In genomic region chr10:101014966-101015581, GRCh38 we compare ENCODE assay signal across 8 cellular contexts. TPM values are rescaled to one million over a fixed set of nuclear protein-coding genes. Genes with fewer than 3 reads are reported as not detected.
DNase-seq lines count a peak whose midpoint lies in the region; ATAC-seq, FAIRE-seq and TF ChIP-seq lines count a peak whose summit lies in the region.
"Had no signal": no experiment of that assay in that cellular context is flagged by ENCODE, and none has a peak within 500 bp of the region (broad histone marks: within the 10 kb centered on the region; RNA-seq: fewer than 3 reads in every experiment).

No MANE protein-coding gene starts in this region.

- TF ChIP-seq RAD21 in K562 (CRISPR knock-in tag; conservative IDR thresholded peaks at IDR 0.05 in 1 of 2, IDR thresholded peaks at IDR 0.05 in 1 of 2): no peak

- in situ Hi-C loops in K562 (cut with MboI): loop anchor here (10.0 kb wide), 1 partner anchor 460 kb away; no protein-coding TSS in a partner anchor

- POLR2A ChIA-PET in K562 (lab: Yijun Ruan, JAX): interaction anchor here (1.0 kb wide), 1 partner anchor 52 kb away, joined by 4 read pairs; no protein-coding TSS in a partner anchor
- POLR2A ChIA-PET in CD8-positive, alpha-beta memory T cell (lab: Charles Lee): no interaction called here

- no peaks in the 10 kb centered on the region for H3K27me3 ChIP-seq in K562 (ENCODE audit: control insufficient read depth in 2 of 2, insufficient read depth in 2 of 2, low read length in 2 of 2)
- H3K27me3 ChIP-seq in CD8-positive, alpha-beta memory T cell (ENCODE audit: insufficient read depth, low read length, poor library complexity, severe bottlenecking): peaks cover 20% of the 10 kb centered on the region
- H3K27me3 ChIP-seq: testis had no signal

- no peaks in the 10 kb centered on the region for H3K9me3 Mint-ChIP-seq in activated naive CD8-positive, alpha-beta T cell treated with anti-CD3 and anti-CD28 coated beads, Interleukin-2, amount 50 U/mL, for 24 hours
- H3K9me3 Mint-ChIP-seq in activated naive CD8-positive, alpha-beta T cell treated with anti-CD3 and anti-CD28 coated beads for 36 hours: no peaks in the 10 kb centered on the region
- no peaks in the 10 kb centered on the region for H3K9me3 Mint-ChIP-seq in CD8-positive, alpha-beta memory T cell

- H3K9me3 ChIP-seq in K562 (replicated peaks; ENCODE audit: control insufficient read depth, insufficient read depth, low read depth, low read length): no peaks in the 10 kb centered on the region
- H3K9me3 ChIP-seq in CD8-positive, alpha-beta memory T cell (ENCODE audit: low read length): no peaks in the 10 kb centered on the region
- H3K9me3 ChIP-seq: testis had no signal

- H3K4me1 Mint-ChIP-seq in activated naive CD8-positive, alpha-beta T cell treated with anti-CD3 and anti-CD28 coated beads, Interleukin-2, amount 50 U/mL, for 24 hours: peaks cover 34% of the 10 kb centered on the region
- peaks cover 26% of the 10 kb centered on the region for H3K4me1 Mint-ChIP-seq in activated naive CD8-positive, alpha-beta T cell treated with anti-CD3 and anti-CD28 coated beads for 36 hours
- H3K4me1 Mint-ChIP-seq in CD8-positive, alpha-beta memory T cell: peaks cover 9 to 19% (median 17%) of the 10 kb centered on the region in 3 donors

- no peak for TF ChIP-seq POLR2A in K562 (conservative IDR thresholded peaks at IDR 0.05)

- H3K27ac ChIP-seq in K562 (ENCODE audit: extremely low read depth, low read depth, low read length): no peak overlapping the region
- no peak overlapping the region for H3K27ac ChIP-seq in CD8-positive, alpha-beta memory T cell (ENCODE audit: low read depth, low read length)
- H3K27ac ChIP-seq: testis had no signal

- peaks cover 42% of the 10 kb centered on the region for H3K27me3 Mint-ChIP-seq in activated naive CD8-positive, alpha-beta T cell treated with anti-CD3 and anti-CD28 coated beads, Interleukin-2, amount 50 U/mL, for 24 hours
- peaks cover 58% of the 10 kb centered on the region for H3K27me3 Mint-ChIP-seq in activated naive CD8-positive, alpha-beta T cell treated with anti-CD3 and anti-CD28 coated beads for 36 hours
- peaks cover 31 to 39% of the 10 kb centered on the region in 2 donors for H3K27me3 Mint-ChIP-seq in CD8-positive, alpha-beta memory T cell

- intact Hi-C loops in K562 (cut with micrococcal nuclease): loop anchor here (1.0 to 10.0 kb wide), 3 partner anchors 21 to 136 kb away; partner anchors contain the start of gene KAZALD1

- H3K36me3 Mint-ChIP-seq in activated naive CD8-positive, alpha-beta T cell treated with anti-CD3 and anti-CD28 coated beads, Interleukin-2, amount 50 U/mL, for 24 hours (ENCODE audit: low read depth): no peaks in the 10 kb centered on the region
- H3K36me3 Mint-ChIP-seq in activated naive CD8-positive, alpha-beta T cell treated with anti-CD3 and anti-CD28 coated beads for 36 hours: no peaks in the 10 kb centered on the region
- H3K36me3 Mint-ChIP-seq in CD8-positive, alpha-beta memory T cell: peaks cover 0 to 4% (median 2%) of the 10 kb centered on the region in 3 donors

- no TSS peak for BruUV-seq in K562 (replicated peaks; lab: Mats Ljungman, UMichigan)

- no peak overlapping the region for H3K9ac ChIP-seq in K562 (ENCODE audit: insufficient read depth in 1 of 2, low read depth in 2 of 2, low read length in 2 of 2)

- ATAC-seq in activated naive CD8-positive, alpha-beta T cell treated with anti-CD3 and anti-CD28 coated beads, Interleukin-2, amount 50 U/mL, for 24 hours: peak; percentile 50
- no peak for ATAC-seq in K562

- no peaks in the 10 kb centered on the region for H3K9me1 ChIP-seq in K562 (ENCODE audit: control insufficient read depth, insufficient read depth, low read length)

- no peak for TF ChIP-seq EP300 in K562 (IDR thresholded peaks at IDR 0.05; ENCODE audit: low read length)

- FAIRE-seq in K562 (lab: Jason Lieb, UNC): no peak

- H3K79me2 ChIP-seq in K562 (ENCODE audit: control insufficient read depth, insufficient read depth, low read length): no peaks in the 10 kb centered on the region

- H2AFZ ChIP-seq in K562 (ENCODE audit: low read depth, low read length): no peak overlapping the region

- CTCF ChIA-PET in K562 (lab: Yijun Ruan, JAX; ENCODE audit: low intra/inter-chr PET ratio): interaction anchor here (0.6 to 5.8 kb wide), 2 partner anchors 19 to 35 kb away, joined by 3 to 150 read pairs; partner anchors contain the start of gene LZTS2
- CTCF ChIA-PET in CD8-positive, alpha-beta memory T cell (lab: Charles Lee): interaction anchor here (0.6 to 6.9 kb wide), 27 partner anchors 11 to 479 kb away, joined by 3 to 98 read pairs (median 5); partner anchors contain the start of genes HIF1AN, KAZALD1, LZTS2 and MRPL43

- H3K27ac Mint-ChIP-seq in activated naive CD8-positive, alpha-beta T cell treated with anti-CD3 and anti-CD28 coated beads, Interleukin-2, amount 50 U/mL, for 24 hours: peak overlapping the region; percentile 27
- H3K27ac Mint-ChIP-seq in activated naive CD8-positive, alpha-beta T cell treated with anti-CD3 and anti-CD28 coated beads for 36 hours: no peak overlapping the region
- H3K27ac Mint-ChIP-seq in CD8-positive, alpha-beta memory T cell: no peak overlapping the region

- H3K4me3 Mint-ChIP-seq in activated naive CD8-positive, alpha-beta T cell treated with anti-CD3 and anti-CD28 coated beads, Interleukin-2, amount 50 U/mL, for 24 hours: no peak overlapping the region
- H3K4me3 Mint-ChIP-seq in activated naive CD8-positive, alpha-beta T cell treated with anti-CD3 and anti-CD28 coated beads for 36 hours: no peak overlapping the region
- H3K4me3 Mint-ChIP-seq in CD8-positive, alpha-beta memory T cell: no peak overlapping the region

- no peak overlapping the region for H3K4me2 ChIP-seq in K562 (ENCODE audit: insufficient read depth, low read length)
- H3K4me2 ChIP-seq: smooth muscle cell had no signal

- no peaks in the 10 kb centered on the region for H4K20me1 ChIP-seq in K562 (replicated peaks; ENCODE audit: control insufficient read depth, insufficient read depth, low read length)

- H3K36me3 ChIP-seq in K562 (ENCODE audit: control insufficient read depth, insufficient read depth, low read length): no peaks in the 10 kb centered on the region
- H3K36me3 ChIP-seq in CD8-positive, alpha-beta memory T cell (ENCODE audit: insufficient read depth, low read length): no peaks in the 10 kb centered on the region

- TF ChIP-seq CTCF in K562 (IDR thresholded peaks at IDR 0.05 in 2 of 3, conservative IDR thresholded peaks at IDR 0.05 in 1 of 3; ENCODE audit: insufficient read depth in 2 of 3, low read depth in 1 of 3, low read length in 3 of 3): no peak

- no peak for DNase-seq in activated naive CD8-positive, alpha-beta T cell treated with anti-CD3 and anti-CD28 coated beads, Interleukin-2, amount 50 U/mL, for 24 hours
- DNase-seq in activated naive CD8-positive, alpha-beta T cell treated with anti-CD3 and anti-CD28 coated beads for 36 hours: no peak
- DNase-seq in K562 (ENCODE audit: extremely low read depth in 1 of 4, low spot score in 3 of 4): peak in 1 of 4 experiments; percentile 21
- DNase-seq in stromal cell of bone marrow (ENCODE audit: low read depth): peak; percentile 91
- DNase-seq in CD8-positive, alpha-beta memory T cell: no peak
- DNase-seq in AML-193 (lab: John Stamatoyannopoulos, UW): no peak

- H3K4me1 ChIP-seq in K562 (replicated peaks in 1 of 2; ENCODE audit: control insufficient read depth in 2 of 2, insufficient read depth in 2 of 2, low read length in 2 of 2): peaks cover 14 to 37% of the 10 kb centered on the region in 2 experiments; a peak in 4 of 5 replicates
- H3K4me1 ChIP-seq in CD8-positive, alpha-beta memory T cell (ENCODE audit: insufficient read depth, low read length): peaks cover 13% of the 10 kb centered on the region

- no peak overlapping the region for H3K4me3 ChIP-seq in K562
- H3K4me3 ChIP-seq in CD8-positive, alpha-beta memory T cell (ENCODE audit: low read length): no peak overlapping the region
- H3K4me3 ChIP-seq: smooth muscle cell, testis had no signal

- WGBS in K562 (ENCODE audit: insufficient coverage, low coverage, missing lambda C conversion rate): 10% methylated on average over 5 of the region's 7 CpGs

RNA-seq across cellular contexts. Expression of gene LZTS2, which starts 15.5 kb away (rescaled TPM):
- 10 to 100 TPM; 10.4 to 12.1 TPM for total RNA-seq in activated naive CD8-positive, alpha-beta T cell treated with anti-CD3 and anti-CD28 coated beads for 36 hours
- total RNA-seq in K562 (2011; cell fraction: chromatin; rRNA removed; ENCODE audit: low replicate concordance): 28.9 and 51.1 TPM in 2 replicates
- total RNA-seq in K562 (2011; cell fraction: nucleolus; rRNA removed): 36.8 and 39.7 TPM in 2 replicates
- 26.9 and 34.2 TPM in 2 replicates for total RNA-seq in K562 (2011; cell fraction: nucleoplasm; rRNA removed)
- total RNA-seq in K562 (2014; rRNA removed): 27.2 and 31.7 TPM in 2 replicates
- 5.4 and 6.4 TPM in 2 replicates for total RNA-seq in K562 (2014; rRNA removed; fragmentation: Illumina TruSeq; extraction: Trizol)
- 18.5 and 19.8 TPM in 2 replicates for total RNA-seq in K562 (2015; rRNA removed; fragmentation: Illumina TruSeq; extraction: Trizol)
- total RNA-seq in K562 (2021): 38.6 and 42.1 TPM in 2 replicates
- 14.7 and 29.0 TPM in 2 replicates for polyA plus RNA-seq in K562 (2011; rRNA removed)
- polyA plus RNA-seq in K562 (2011; cell fraction: cytosol; rRNA removed): 28.1 and 68.0 TPM in 2 replicates
- polyA plus RNA-seq in K562 (2011; cell fraction: nucleus; rRNA removed): 65.4 and 125 TPM in 2 replicates
- polyA plus RNA-seq in K562 (2012): 34.1 and 35.5 TPM in 2 replicates
- polyA plus RNA-seq in K562 (2014; fragmentation: Illumina TruSeq; extraction: Trizol): 11.8 and 30.3 TPM in 2 replicates
- under 1 TPM; 0.23 to 0.59 TPM for polyA plus RNA-seq in K562 (2014; fragmentation: Nextera tagmentation; extraction: Ambion mirVana)
- 42.5 and 43.7 TPM in 2 replicates for polyA plus RNA-seq in K562 (2014; rRNA removed)
- 8.0 and 8.6 TPM in 2 replicates for polyA minus RNA-seq in K562 (2011; rRNA and poly(A)+ RNA removed)
- polyA minus RNA-seq in K562 (2011; cell fraction: cytosol; rRNA and poly(A)+ RNA removed): 19.6 and 24.0 TPM in 2 replicates
- polyA minus RNA-seq in K562 (2011; cell fraction: nucleus; rRNA and poly(A)+ RNA removed): 19.8 and 24.9 TPM in 2 replicates
- 10 to 100 TPM; 10.9 to 11.5 TPM for total RNA-seq in CD8-positive, alpha-beta memory T cell
- 19.7 TPM for polyA plus RNA-seq in CD8-positive, alpha-beta memory T cell

RNA-seq across cellular contexts. Expression of gene PDZD7, which starts 15.9 kb away (rescaled TPM):
- total RNA-seq in activated naive CD8-positive, alpha-beta T cell treated with anti-CD3 and anti-CD28 coated beads for 36 hours: under 1 TPM; 0.14 to 0.66 TPM
- 0.69 TPM in 1 of 2 replicates, not detected in the other for total RNA-seq in K562 (2011; cell fraction: chromatin; rRNA removed; ENCODE audit: low replicate concordance)
- 0.79 and 0.83 TPM in 2 replicates for total RNA-seq in K562 (2011; cell fraction: nucleolus; rRNA removed)
- total RNA-seq in K562 (2011; cell fraction: nucleoplasm; rRNA removed): 0.44 and 0.46 TPM in 2 replicates
- total RNA-seq in K562 (2014; rRNA removed) (0.16 and 0.23 TPM in 2 replicates), K562 (2014; rRNA removed; fragmentation: Illumina TruSeq; extraction: Trizol) (0.04 TPM in 1 of 2 replicates, not detected in the other), K562 (2015; rRNA removed; fragmentation: Illumina TruSeq; extraction: Trizol) (0.04 and 0.07 TPM in 2 replicates), K562 (2021) (0.09 and 0.29 TPM in 2 replicates)
- polyA plus RNA-seq in K562 (2011; rRNA removed) (0.24 and 0.28 TPM in 2 replicates), K562 (2014; fragmentation: Illumina TruSeq; extraction: Trizol) (0.04 TPM in 1 of 2 replicates, not detected in the other), K562 (2014; fragmentation: Nextera tagmentation; extraction: Ambion mirVana) (not detected), K562 (2014; rRNA removed) (0.04 and 0.07 TPM in 2 replicates)
- 0.15 and 0.57 TPM in 2 replicates for polyA plus RNA-seq in K562 (2011; cell fraction: cytosol; rRNA removed)
- 0.62 and 0.97 TPM in 2 replicates for polyA plus RNA-seq in K562 (2011; cell fraction: nucleus; rRNA removed)
- polyA plus RNA-seq in K562 (2012): 0.09 and 0.54 TPM in 2 replicates
- polyA minus RNA-seq in K562 (2011; rRNA and poly(A)+ RNA removed): 0.14 TPM in 1 of 2 replicates, not detected in the other
- 0.38 TPM in 1 of 2 replicates, not detected in the other for polyA minus RNA-seq in K562 (2011; cell fraction: cytosol; rRNA and poly(A)+ RNA removed)
- 0.44 and 0.67 TPM in 2 replicates for polyA minus RNA-seq in K562 (2011; cell fraction: nucleus; rRNA and poly(A)+ RNA removed)
- total RNA-seq in CD8-positive, alpha-beta memory T cell: under 1 TPM; 0.31 to 0.33 TPM
- polyA plus RNA-seq in CD8-positive, alpha-beta memory T cell: 0.23 TPM

RNA-seq across cellular contexts. Expression of gene SFXN3, which starts 16.0 kb away (rescaled TPM):
- 10 to 100 TPM; 12.6 to 13.9 TPM for total RNA-seq in activated naive CD8-positive, alpha-beta T cell treated with anti-CD3 and anti-CD28 coated beads for 36 hours
- 6.0 and 9.2 TPM in 2 replicates for total RNA-seq in K562 (2011; cell fraction: chromatin; rRNA removed; ENCODE audit: low replicate concordance)
- total RNA-seq in K562 (2011; cell fraction: nucleolus; rRNA removed): 3.8 and 5.2 TPM in 2 replicates
- 3.7 and 5.1 TPM in 2 replicates for total RNA-seq in K562 (2011; cell fraction: nucleoplasm; rRNA removed)
- 1.00 and 2.2 TPM in 2 replicates for total RNA-seq in K562 (2014; rRNA removed)
- 0.64 and 0.69 TPM in 2 replicates for total RNA-seq in K562 (2014; rRNA removed; fragmentation: Illumina TruSeq; extraction: Trizol)
- 0.58 and 0.68 TPM in 2 replicates for total RNA-seq in K562 (2015; rRNA removed; fragmentation: Illumina TruSeq; extraction: Trizol)
- 1.4 and 1.8 TPM in 2 replicates for total RNA-seq in K562 (2021)
- 4.6 and 8.1 TPM in 2 replicates for polyA plus RNA-seq in K562 (2011; rRNA removed)
- 5.6 and 7.0 TPM in 2 replicates for polyA plus RNA-seq in K562 (2011; cell fraction: cytosol; rRNA removed)
- polyA plus RNA-seq in K562 (2011; cell fraction: nucleus; rRNA removed): 15.8 and 21.0 TPM in 2 replicates
- polyA plus RNA-seq in K562 (2012): 1.6 and 3.3 TPM in 2 replicates
- polyA plus RNA-seq in K562 (2014; fragmentation: Illumina TruSeq; extraction: Trizol): 1.5 and 1.6 TPM in 2 replicates
- under 1 TPM; 0.24 to 0.31 TPM for polyA plus RNA-seq in K562 (2014; fragmentation: Nextera tagmentation; extraction: Ambion mirVana)
- polyA plus RNA-seq in K562 (2014; rRNA removed): 0.86 and 0.96 TPM in 2 replicates
- polyA minus RNA-seq in K562 (2011; rRNA and poly(A)+ RNA removed): 5.0 and 5.6 TPM in 2 replicates
- 2.5 and 5.0 TPM in 2 replicates for polyA minus RNA-seq in K562 (2011; cell fraction: cytosol; rRNA and poly(A)+ RNA removed)
- polyA minus RNA-seq in K562 (2011; cell fraction: nucleus; rRNA and poly(A)+ RNA removed): 3.4 and 5.2 TPM in 2 replicates
- total RNA-seq in CD8-positive, alpha-beta memory T cell: 10 to 100 TPM; 25.2 to 26.5 TPM
- polyA plus RNA-seq in CD8-positive, alpha-beta memory T cell: 17.6 TPM

RNA-seq across cellular contexts. Expression of gene TWNK, which starts 27.7 kb away (rescaled TPM):
- total RNA-seq in activated naive CD8-positive, alpha-beta T cell treated with anti-CD3 and anti-CD28 coated beads for 36 hours: 10 to 100 TPM; 40.6 to 41.9 TPM
- 20.7 and 34.6 TPM in 2 replicates for total RNA-seq in K562 (2011; cell fraction: chromatin; rRNA removed; ENCODE audit: low replicate concordance)
- 16.7 and 19.2 TPM in 2 replicates for total RNA-seq in K562 (2011; cell fraction: nucleolus; rRNA removed)
- 17.9 and 20.4 TPM in 2 replicates for total RNA-seq in K562 (2011; cell fraction: nucleoplasm; rRNA removed)
- total RNA-seq in K562 (2014; rRNA removed) (17.9 and 20.6 TPM in 2 replicates), K562 (2014; rRNA removed; fragmentation: Illumina TruSeq; extraction: Trizol) (16.6 and 18.0 TPM in 2 replicates), K562 (2015; rRNA removed; fragmentation: Illumina TruSeq; extraction: Trizol) (13.6 and 14.3 TPM in 2 replicates), K562 (2021) (19.2 and 24.5 TPM in 2 replicates)
- polyA plus RNA-seq in K562 (2011; rRNA removed) (16.1 and 17.4 TPM in 2 replicates), K562 (2014; fragmentation: Illumina TruSeq; extraction: Trizol) (34.7 and 35.5 TPM in 2 replicates), K562 (2014; fragmentation: Nextera tagmentation; extraction: Ambion mirVana) (10 to 100 TPM; 11.6 to 14.8 TPM), K562 (2014; rRNA removed) (16.6 and 18.9 TPM in 2 replicates)
- 13.8 and 17.6 TPM in 2 replicates for polyA plus RNA-seq in K562 (2011; cell fraction: cytosol; rRNA removed)
- polyA plus RNA-seq in K562 (2011; cell fraction: nucleus; rRNA removed): 13.3 and 19.8 TPM in 2 replicates
- 10.5 and 24.8 TPM in 2 replicates for polyA plus RNA-seq in K562 (2012)
- polyA minus RNA-seq in K562 (2011; rRNA and poly(A)+ RNA removed): 15.7 and 22.2 TPM in 2 replicates
- polyA minus RNA-seq in K562 (2011; cell fraction: cytosol; rRNA and poly(A)+ RNA removed): 8.4 and 13.6 TPM in 2 replicates
- 7.5 and 8.2 TPM in 2 replicates for polyA minus RNA-seq in K562 (2011; cell fraction: nucleus; rRNA and poly(A)+ RNA removed)
- 10 to 100 TPM; 40.6 to 44.3 TPM for total RNA-seq in CD8-positive, alpha-beta memory T cell
- polyA plus RNA-seq in CD8-positive, alpha-beta memory T cell: 8.2 TPM

RNA-seq across cellular contexts. Expression of gene MRPL43, which starts 27.8 kb away (rescaled TPM):
- total RNA-seq in activated naive CD8-positive, alpha-beta T cell treated with anti-CD3 and anti-CD28 coated beads for 36 hours: 10 to 100 TPM; 56.3 to 58.1 TPM
- total RNA-seq in K562 (2011; cell fraction: chromatin; rRNA removed; ENCODE audit: low replicate concordance): 12.8 and 41.1 TPM in 2 replicates
- 39.1 and 47.4 TPM in 2 replicates for total RNA-seq in K562 (2011; cell fraction: nucleolus; rRNA removed)
- total RNA-seq in K562 (2011; cell fraction: nucleoplasm; rRNA removed): 21.9 and 30.8 TPM in 2 replicates
- 55.9 and 63.2 TPM in 2 replicates for total RNA-seq in K562 (2014; rRNA removed)
- total RNA-seq in K562 (2014; rRNA removed; fragmentation: Illumina TruSeq; extraction: Trizol): 20.5 and 21.3 TPM in 2 replicates
- 40.0 and 42.5 TPM in 2 replicates for total RNA-seq in K562 (2015; rRNA removed; fragmentation: Illumina TruSeq; extraction: Trizol)
- 47.0 and 48.5 TPM in 2 replicates for total RNA-seq in K562 (2021)
- 37.2 and 47.6 TPM in 2 replicates for polyA plus RNA-seq in K562 (2011; rRNA removed)
- 62.0 and 116 TPM in 2 replicates for polyA plus RNA-seq in K562 (2011; cell fraction: cytosol; rRNA removed)
- 74.2 and 104 TPM in 2 replicates for polyA plus RNA-seq in K562 (2011; cell fraction: nucleus; rRNA removed)
- polyA plus RNA-seq in K562 (2012): 58.5 and 65.3 TPM in 2 replicates
- polyA plus RNA-seq in K562 (2014; fragmentation: Illumina TruSeq; extraction: Trizol): 29.1 and 50.5 TPM in 2 replicates
- 10 to 100 TPM; 15.1 to 25.6 TPM for polyA plus RNA-seq in K562 (2014; fragmentation: Nextera tagmentation; extraction: Ambion mirVana)
- polyA plus RNA-seq in K562 (2014; rRNA removed): 63.7 and 77.5 TPM in 2 replicates
- 7.5 and 9.8 TPM in 2 replicates for polyA minus RNA-seq in K562 (2011; rRNA and poly(A)+ RNA removed)
- 15.6 and 15.7 TPM in 2 replicates for polyA minus RNA-seq in K562 (2011; cell fraction: cytosol; rRNA and poly(A)+ RNA removed)
- polyA minus RNA-seq in K562 (2011; cell fraction: nucleus; rRNA and poly(A)+ RNA removed): 26.4 and 27.4 TPM in 2 replicates
- 10 to 100 TPM; 62.5 to 62.8 TPM for total RNA-seq in CD8-positive, alpha-beta memory T cell
- polyA plus RNA-seq in CD8-positive, alpha-beta memory T cell: 129 TPM
